In the genomic region with DNA sequence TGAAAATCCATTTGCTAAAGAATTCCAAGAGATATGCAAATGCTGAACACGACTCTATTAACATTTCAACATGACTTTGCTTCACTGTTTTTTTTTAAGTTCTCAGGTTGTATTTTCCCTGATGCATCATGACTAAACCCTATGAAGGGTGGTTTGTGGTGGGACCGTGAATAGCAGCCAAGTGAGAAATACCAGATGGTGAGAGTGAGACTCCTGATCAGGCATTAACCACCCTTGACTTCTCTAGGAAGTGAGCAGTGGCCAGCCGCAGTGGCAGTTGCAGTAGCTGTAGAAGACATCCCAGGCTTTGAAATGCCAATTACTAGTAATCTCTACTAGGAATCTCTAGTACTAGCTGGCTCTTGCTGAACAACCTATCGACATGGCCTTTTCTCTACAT, we compare ENCODE assay signal across 30 cellular contexts.
DNase-seq lines count a peak whose midpoint lies in the region; ATAC-seq, FAIRE-seq and TF ChIP-seq lines count a peak whose summit lies in the region.
"Had no signal": no experiment of that assay in that cellular context is flagged by ENCODE, and none has a peak within 500 bp of the region (broad histone marks: within the 10 kb centered on the region; RNA-seq: fewer than 3 reads in every experiment).

No MANE protein-coding gene starts in this region.

- TF ChIP-seq CTCF in MM.1S (IDR thresholded peaks at IDR 0.05; ENCODE audit: low read length) (no peak), GM12878 (IDR thresholded peaks at IDR 0.05 in 2 of 3, conservative IDR thresholded peaks at IDR 0.05 in 1 of 3; ENCODE audit: control insufficient read depth in 2 of 3, extremely low read depth in 1 of 3, insufficient read depth in 1 of 3, low read depth in 3 of 3, low read length in 3 of 3) (no peak)

- DNase-seq in Caki2 (ENCODE audit: low read depth) (peak; percentile 41), MM.1S (peak; percentile 9), GM12878 (ENCODE audit: low read depth, low spot score) (no peak), islet precursor cell (peak; percentile 52), EL (no peak), GM12892 (ENCODE audit: insufficient read length) (no peak), NCI-H69 (lab: John Stamatoyannopoulos, UW) (no peak)
- no peak for DNase-seq in activated CD8-positive, alpha-beta memory T cell treated with anti-CD3 and anti-CD28 coated beads, Interleukin-2, amount 50 U/mL, for 4 hours
- DNase-seq: activated CD4-positive, alpha-beta T cell treated with anti-CD3 and anti-CD28 coated beads for 1 hour; activated CD8-positive, alpha-beta T cell treated with anti-CD3 and anti-CD28 coated beads, Interleukin-2, amount 10 ng/mL, durations not matched to agents 7 days and 5 days; activated effector memory CD4-positive, alpha-beta T cell treated with Interleukin-2 at 50 U/mL for 16 hours; activated naive CD8-positive, alpha-beta T cell treated with anti-CD3 and anti-CD28 coated beads, Interleukin-2, amount 10 ng/mL, durations not matched to agents 7 days and 5 days; activated T-cell treated with anti-CD3 and anti-CD28 coated beads for 4 hours; BE2C; CD8-positive, alpha-beta memory T cell; DMS153; GDM1; Kasumi-1; NCI-H1930; NCI-H526 treated with DMSO at 0.1 percent for 48 hours; ovary; spleen; stimulated activated CD4-positive, alpha-beta T cell treated with anti-CD3 and anti-CD28 coated beads, Interleukin-2, amount 100 ng/mL, for 48 hours; T-helper 1 cell had no signal

- no peak overlapping the region for H2AFZ ChIP-seq in MM.1S (ENCODE audit: low read length)
- H2AFZ ChIP-seq in GM12878 (ENCODE audit: control insufficient read depth, low read depth, low read length): no peak overlapping the region

- no peaks in the 10 kb centered on the region for H3K9me2 ChIP-seq in MM.1S (replicated peaks; ENCODE audit: insufficient read depth, low read length)

- H3K36me3 ChIP-seq in MM.1S (replicated peaks; ENCODE audit: insufficient read depth, low read length) (no peaks in the 10 kb centered on the region), GM12878 (ENCODE audit: control insufficient read depth in 2 of 2, insufficient read depth in 2 of 2, low read length in 1 of 2) (no peaks in the 10 kb centered on the region)
- H3K36me3 ChIP-seq: BE2C, ovary, spleen, tibial nerve had no signal

- H3K9me3 ChIP-seq in MM.1S (replicated peaks; ENCODE audit: insufficient read depth, low read length) (no peaks in the 10 kb centered on the region), GM12878 (replicated peaks; ENCODE audit: control insufficient read depth, insufficient read depth, low read length) (no peaks in the 10 kb centered on the region)
- H3K9me3 ChIP-seq: BE2C, ovary, spleen, tibial nerve had no signal

- no peak for FAIRE-seq in GM12878 (lab: Jason Lieb, UNC)
- FAIRE-seq in GM12892 (lab: Jason Lieb, UNC): no peak
- FAIRE-seq: endothelial cell of umbilical vein, HepG2, keratinocyte, TTC549 had no signal

- CTCF ChIA-PET in GM12878 (lab: Yijun Ruan, JAX): interaction anchor here (0.6 kb wide), 1 partner anchor 147 kb away, joined by 3 read pairs; no protein-coding TSS in a partner anchor

- no peak overlapping the region for H3K9ac ChIP-seq in MM.1S (ENCODE audit: low read length)
- H3K9ac ChIP-seq in GM12878 (ENCODE audit: control insufficient read depth, insufficient read depth, low read length): no peak overlapping the region

- ATAC-seq in GM12878: 0 out of 3 replicates have a peak, but pooled peaks have one; percentile 26
- ATAC-seq: activated CD8-positive, alpha-beta T cell treated with anti-CD3 and anti-CD28 coated beads, Interleukin-2, amount 10 ng/mL, durations not matched to agents 7 days and 5 days; HepG2; natural killer cell treated with Interleukin-12 subunit alpha and Interleukin-12 subunit beta and Interleukin-15 and Interleukin-18, amount 100 ng/mL, for 72 hours had no signal

- intact Hi-C loops in GM12878 (cut with micrococcal nuclease; ENCODE audit: unreplicated experiment): loop anchor here (2.0 kb wide), 1 partner anchor 183 kb away; no protein-coding TSS in a partner anchor

- H3K4me2 ChIP-seq in MM.1S (ENCODE audit: low read depth, low read length): no peak overlapping the region
- H3K4me2 ChIP-seq in GM12878 (ENCODE audit: control insufficient read depth, insufficient read depth): no peak overlapping the region

- no TSS peak for BruUV-seq in GM12878 (replicated peaks; lab: Mats Ljungman, UMichigan)

- no peaks in the 10 kb centered on the region for H3K27me3 ChIP-seq in MM.1S (replicated peaks; ENCODE audit: insufficient read depth, low read length)
- H3K27me3 ChIP-seq in GM12878 (replicated peaks in 1 of 2; ENCODE audit: control insufficient read depth in 2 of 2, insufficient read depth in 2 of 2, low read length in 1 of 2): no peaks in the 10 kb centered on the region
- H3K27me3 ChIP-seq: BE2C, ovary, spleen, tibial nerve had no signal

- SMC1A ChIA-PET in GM12878 (lab: Charles Lee; ENCODE audit: uncharacterized antibody, unreplicated experiment): no interaction called here

- no peak for TF ChIP-seq EP300 in GM12878 (IDR thresholded peaks at IDR 0.05; ENCODE audit: borderline replicate concordance in 1 of 2, control insufficient read depth in 1 of 2, low read depth in 2 of 2, low read length in 2 of 2)

- H3K27ac ChIP-seq in MM.1S (ENCODE audit: low read length): no peak overlapping the region
- no peak overlapping the region for H3K27ac ChIP-seq in GM12878 (ENCODE audit: control insufficient read depth, insufficient read depth)
- H3K27ac ChIP-seq: ovary, spleen, tibial nerve had no signal

- H3F3A ChIP-seq in MM.1S (ENCODE audit: insufficient read depth, low read length): no peaks in the 10 kb centered on the region

- TF ChIP-seq POLR2A in GM12878 (IDR thresholded peaks at IDR 0.05; ENCODE audit: low read depth, low read length) (no peak), GM12892 (IDR thresholded peaks at IDR 0.05; ENCODE audit: low read depth, low read length) (no peak)

- POLR2A ChIA-PET in GM12878 (lab: Charles Lee): no interaction called here

- H3K4me1 ChIP-seq in MM.1S (ENCODE audit: low read length) (no peaks in the 10 kb centered on the region), GM12878 (ENCODE audit: control insufficient read depth, insufficient read depth, low read length) (no peaks in the 10 kb centered on the region)
- H3K4me1 ChIP-seq: BE2C, spleen, tibial nerve had no signal

- H4K20me1 ChIP-seq in MM.1S (ENCODE audit: insufficient read depth, low read length): no peaks in the 10 kb centered on the region
- no peaks in the 10 kb centered on the region for H4K20me1 ChIP-seq in GM12878 (ENCODE audit: control insufficient read depth, insufficient read depth)

- no peak for TF ChIP-seq RAD21 in GM12878 (IDR thresholded peaks at IDR 0.05; ENCODE audit: insufficient read depth, low read depth, low read length)

- in situ Hi-C loops in Caki2 (cut with HindIII; ENCODE audit: low pct_unique_long_range_greater_than_20kb, low sequenced_read_pairs) (no loop called here), GM12878 (cut with MboI) (no loop called here)

- RAD21 ChIA-PET in GM12878 (lab: Charles Lee; ENCODE audit: unreplicated experiment): no interaction called here

- H3K79me2 ChIP-seq in MM.1S (ENCODE audit: low read length): no peaks in the 10 kb centered on the region
- H3K79me2 ChIP-seq in GM12878 (ENCODE audit: control insufficient read depth, insufficient read depth, low read length): no peaks in the 10 kb centered on the region

- 22% methylated on average over 4 of the region's 4 CpGs for WGBS in GM12878 (ENCODE audit: insufficient coverage, insufficient replicate concordance, low lambda C conversion rate, missing lambda C conversion rate)

- H3K4me3 ChIP-seq in MM.1S (ENCODE audit: low read length) (no peak overlapping the region), GM12878 (no peak overlapping the region)
- H3K4me3 ChIP-seq: ovary, spleen, tibial nerve had no signal

TF ChIP-seq in GM12878, 131 proteins besides CTCF, POLR2A, EP300 and RAD21 (continues in another document):
- TF ChIP-seq ZNF217 (IDR thresholded peaks at IDR 0.05) (no peak), FOS (IDR thresholded peaks at IDR 0.05; ENCODE audit: borderline replicate concordance, extremely low read depth, insufficient read length) (no peak), FOXM1 (IDR thresholded peaks at IDR 0.05; ENCODE audit: low read depth, low read length) (no peak), RBBP5 (conservative IDR thresholded peaks at IDR 0.05) (no peak), YBX1 (IDR thresholded peaks at IDR 0.05) (no peak), POLR2AphosphoS5 (IDR thresholded peaks at IDR 0.05; ENCODE audit: low read length) (no peak), MTA2 (IDR thresholded peaks at IDR 0.05; ENCODE audit: low read depth) (no peak), IRF4 (IDR thresholded peaks at IDR 0.05; ENCODE audit: low read depth, low read length) (no peak), SMARCA5 (IDR thresholded peaks at IDR 0.05) (no peak), ELK1 (IDR thresholded peaks at IDR 0.05; ENCODE audit: low read depth, low read length) (no peak), TCF7 (IDR thresholded peaks at IDR 0.05; ENCODE audit: borderline replicate concordance) (no peak)

Comparison
In these comparisons a context has a peak if more than half of its experiments do, and no peak if none do; other contexts are left out.
1. DNase-seq: peak in Caki2 (single experiment), MM.1S (single experiment) and islet precursor cell (single experiment); none in GM12878 (single experiment), activated CD8-positive, alpha-beta memory T cell treated with anti-CD3 and anti-CD28 coated beads, Interleukin-2, amount 50 U/mL, for 4 hours (single experiment), EL (single experiment), GM12892 (single experiment) and NCI-H69 (single experiment).